Comparison of ENCODE assay signal across 8 cellular contexts in genomic region chr16:29219562-29219961, GRCh38.
DNase-seq lines count a peak whose midpoint lies in the region; TF ChIP-seq lines count a peak whose summit lies in the region.
"Not testable (repeated sequence)": the region's sequence is repeated elsewhere in the genome, so short reads cannot be mapped to it uniquely, and the experiment has no call there.

No MANE protein-coding gene starts in this region.

- TF ChIP-seq CTCF in AG04449 (IDR thresholded peaks at IDR 0.05; ENCODE audit: insufficient read depth, low read length, missing control alignments); WI38 (IDR thresholded peaks at IDR 0.05; ENCODE audit: low read depth, low read length); astrocyte of the spinal cord (IDR thresholded peaks at IDR 0.05; ENCODE audit: low read depth, low read length); choroid plexus epithelial cell (conservative IDR thresholded peaks at IDR 0.05; ENCODE audit: low read depth, low read length); foreskin fibroblast (IDR thresholded peaks at IDR 0.05; ENCODE audit: low read depth, low read length); nephron (IDR thresholded peaks at IDR 0.05; ENCODE audit: unreplicated experiment in 3 of 3); vagina (IDR thresholded peaks at IDR 0.05): not testable (repeated sequence)

- H3K9me2 ChIP-seq in GM23248 (ENCODE audit: insufficient read depth): not testable (repeated sequence)

- not testable (repeated sequence) for H3F3A ChIP-seq in GM23248 (ENCODE audit: insufficient read depth)

- H4K20me1 ChIP-seq in GM23248 (ENCODE audit: insufficient read depth): not testable (repeated sequence)

- peaks cover 11% of the 10 kb centered on the region for H3K36me3 Mint-ChIP-seq in nephron (ENCODE audit: low read depth)

- not testable (repeated sequence) for TF ChIP-seq POLR2A in vagina (IDR thresholded peaks at IDR 0.05)

- H3K27ac ChIP-seq in GM23248: not testable (repeated sequence)
- peak overlapping the region; percentile 77 for H3K27ac ChIP-seq in vagina

- peak overlapping the region in 2 of 3 experiments; percentile 22 to 59 for H3K4me3 Mint-ChIP-seq in nephron

- H3K4me1 ChIP-seq in GM23248 (ENCODE audit: insufficient read depth) (peaks cover 36% of the 10 kb centered on the region), vagina (peaks cover 20% of the 10 kb centered on the region)

- H3K27ac Mint-ChIP-seq in nephron: peak overlapping the region; percentile 76 to 94 (median 92)

- peak overlapping the region; percentile 74 for H3K4me2 ChIP-seq in GM23248 (ENCODE audit: unreplicated experiment)

- not testable (repeated sequence) for DNase-seq in AG04449 (ENCODE audit: low read depth, low spot score); GM23248; astrocyte of the spinal cord (ENCODE audit: low read depth, low spot score); choroid plexus epithelial cell (ENCODE audit: low read depth); foreskin fibroblast; vagina (ENCODE audit: extremely low spot score in 2 of 2)

- H3K36me3 ChIP-seq in GM23248 (ENCODE audit: low read depth); vagina: not testable (repeated sequence)

- intact Hi-C loops in vagina (cut with DNase I): not testable (repeated sequence)

- not testable (repeated sequence) for H3K27me3 ChIP-seq in GM23248 (replicated peaks; ENCODE audit: insufficient read depth); vagina

- H3K4me3 ChIP-seq in AG04449 (ENCODE audit: low read depth, low read length): peak overlapping the region; percentile 52
- peak overlapping the region; percentile 62; the same call in 1 of the 2 replicates for H3K4me3 ChIP-seq in GM23248
- H3K4me3 ChIP-seq in WI38 (ENCODE audit: low read depth, low read length): peak overlapping the region; percentile 62
- peak overlapping the region; percentile 22 for H3K4me3 ChIP-seq in astrocyte of the spinal cord (ENCODE audit: low read depth, low read length)
- peak overlapping the region; percentile 38 for H3K4me3 ChIP-seq in choroid plexus epithelial cell (ENCODE audit: low read depth, low read length)
- peak overlapping the region; percentile 43 to 59 for H3K4me3 ChIP-seq in foreskin fibroblast (ENCODE audit: low read depth in 1 of 2, low read length in 2 of 2)
- H3K4me3 ChIP-seq in vagina: not testable (repeated sequence)

- H3K79me2 ChIP-seq in GM23248 (ENCODE audit: insufficient read depth): not testable (repeated sequence)

- peaks cover 29% of the 10 kb centered on the region for H3K4me1 Mint-ChIP-seq in nephron

- not testable (repeated sequence) for H3K9me3 ChIP-seq in GM23248 (ENCODE audit: low read depth); vagina

- H3K9ac ChIP-seq in GM23248: not testable (repeated sequence)

- peaks cover 17% of the 10 kb centered on the region for H3K9me3 Mint-ChIP-seq in nephron

- H3K27me3 Mint-ChIP-seq in nephron (ENCODE audit: low read depth): not testable (repeated sequence)

- WGBS in GM23248 (ENCODE audit: low coverage in 1 of 2, low lambda C conversion rate in 2 of 2, missing lambda C conversion rate in 2 of 2), 2 experiments: 88 to 90% methylated on average over 16 of the region's 16 CpGs

- CTCF ChIA-PET in AG04449 (lab: Yijun Ruan, JAX): not testable (repeated sequence)

- not testable (repeated sequence) for H2AFZ ChIP-seq in GM23248

- POLR2A ChIA-PET in AG04449 (lab: Yijun Ruan, JAX): not testable (repeated sequence)

- in situ Hi-C loops in GM23248 (cut with MboI); astrocyte of the spinal cord (cut with HindIII; ENCODE audit: low sequenced_read_pairs): not testable (repeated sequence)
